In genomic region chr21:42013901-42014300, GRCh38 we compare ENCODE assay signal across 26 cellular contexts. TPM values are rescaled to one million over a fixed set of nuclear protein-coding genes. Genes with fewer than 3 reads are reported as not detected.
"Had no signal": no experiment of that assay in that cellular context is flagged by ENCODE, and none has a peak within 500 bp of the region (broad histone marks: within the 10 kb centered on the region; RNA-seq: fewer than 3 reads in every experiment).

No MANE protein-coding gene starts in this region.

- H3K27ac ChIP-seq: breast epithelium, heart right ventricle, neutrophil, pancreas, psoas muscle, right atrium auricular region, thyroid gland had no signal

- H3K4me1 Mint-ChIP-seq: central memory CD8-positive, alpha-beta T cell had no signal

- H3K4me3 Mint-ChIP-seq: activated naive CD8-positive, alpha-beta T cell treated with anti-CD3 and anti-CD28 coated beads for 36 hours; central memory CD8-positive, alpha-beta T cell; mesothelial cell of epicardium; stimulated activated naive CD8-positive, alpha-beta T cell treated with anti-CD3 and anti-CD28 coated beads, Interleukin-15, Interleukin-2, amounts not matched to agents 100 ng/mL and 50 ng/mL, for 24 hours had no signal

- H3K9me3 ChIP-seq: breast epithelium, neutrophil, pancreas, psoas muscle, right atrium auricular region, thyroid gland had no signal

- H3K27me3 ChIP-seq: breast epithelium, pancreas, right atrium auricular region, thyroid gland had no signal

- H3K4me1 ChIP-seq: breast epithelium, psoas muscle had no signal

- H3K4me3 ChIP-seq: breast epithelium, heart right ventricle, lung, pancreas, psoas muscle, right atrium auricular region, thyroid gland had no signal

- H3K27me3 Mint-ChIP-seq: central memory CD8-positive, alpha-beta T cell; stimulated activated naive CD8-positive, alpha-beta T cell treated with anti-CD3 and anti-CD28 coated beads, Interleukin-15, Interleukin-2, amounts not matched to agents 100 ng/mL and 50 ng/mL, for 24 hours had no signal

- H3K9me3 Mint-ChIP-seq: activated naive CD8-positive, alpha-beta T cell treated with anti-CD3 and anti-CD28 coated beads for 36 hours; central memory CD8-positive, alpha-beta T cell had no signal

- H3K36me3 ChIP-seq: breast epithelium, heart right ventricle, neutrophil, pancreas, right atrium auricular region, thyroid gland had no signal

- H3K36me3 Mint-ChIP-seq: mesothelial cell of epicardium; naive thymus-derived CD8-positive, alpha-beta T cell had no signal

- H3K27ac Mint-ChIP-seq: activated naive CD8-positive, alpha-beta T cell treated with anti-CD3 and anti-CD28 coated beads for 36 hours; mesothelial cell of epicardium; stimulated activated naive CD8-positive, alpha-beta T cell treated with anti-CD3 and anti-CD28 coated beads, Interleukin-15, Interleukin-2, amounts not matched to agents 100 ng/mL and 50 ng/mL, for 24 hours had no signal

- DNase-seq: activated CD4-positive, alpha-beta T cell treated with anti-CD3 and anti-CD28 coated beads for 4 hours; activated CD4-positive, alpha-beta T cell treated with anti-CD3 and anti-CD28 coated beads, Interleukin-2, amount 50 U/mL, for 48 hours; activated CD4-positive, CD25-positive, alpha-beta regulatory T cell; activated naive CD4-positive, alpha-beta T cell treated with Interleukin-2 at 50 U/mL for 16 hours; activated naive CD8-positive, alpha-beta T cell treated with anti-CD3 and anti-CD28 coated beads for 36 hours; activated T-cell treated with anti-CD3 and anti-CD28 coated beads, Interleukin-2, amount 50 U/mL, for 48 hours; foreskin fibroblast; heart right ventricle; naive thymus-derived CD8-positive, alpha-beta T cell; pancreas; psoas muscle; stimulated activated CD4-positive, alpha-beta T cell treated with anti-CD3 and anti-CD28 coated beads, Interleukin-12 subunit alpha, Interleukin-12 subunit beta, amount 100 ng/mL, for 4 hours; stimulated activated CD4-positive, alpha-beta T cell treated with anti-CD3 and anti-CD28 coated beads, Interleukin-4, amount 100 ng/mL, for 4 hours; T-helper 9 cell; thyroid gland had no signal

RNA-seq across cellular contexts. Expression of gene UMODL1, which starts 57.2 kb away (rescaled TPM):
- total RNA-seq: activated naive CD8-positive, alpha-beta T cell treated with anti-CD3 and anti-CD28 coated beads for 36 hours; breast epithelium; epithelial cell of proximal tubule; fibroblast of lung; mesothelial cell of epicardium; psoas muscle; right atrium auricular region; skeletal muscle tissue; thyroid gland; ureter had no signal
